In the genomic region with DNA sequence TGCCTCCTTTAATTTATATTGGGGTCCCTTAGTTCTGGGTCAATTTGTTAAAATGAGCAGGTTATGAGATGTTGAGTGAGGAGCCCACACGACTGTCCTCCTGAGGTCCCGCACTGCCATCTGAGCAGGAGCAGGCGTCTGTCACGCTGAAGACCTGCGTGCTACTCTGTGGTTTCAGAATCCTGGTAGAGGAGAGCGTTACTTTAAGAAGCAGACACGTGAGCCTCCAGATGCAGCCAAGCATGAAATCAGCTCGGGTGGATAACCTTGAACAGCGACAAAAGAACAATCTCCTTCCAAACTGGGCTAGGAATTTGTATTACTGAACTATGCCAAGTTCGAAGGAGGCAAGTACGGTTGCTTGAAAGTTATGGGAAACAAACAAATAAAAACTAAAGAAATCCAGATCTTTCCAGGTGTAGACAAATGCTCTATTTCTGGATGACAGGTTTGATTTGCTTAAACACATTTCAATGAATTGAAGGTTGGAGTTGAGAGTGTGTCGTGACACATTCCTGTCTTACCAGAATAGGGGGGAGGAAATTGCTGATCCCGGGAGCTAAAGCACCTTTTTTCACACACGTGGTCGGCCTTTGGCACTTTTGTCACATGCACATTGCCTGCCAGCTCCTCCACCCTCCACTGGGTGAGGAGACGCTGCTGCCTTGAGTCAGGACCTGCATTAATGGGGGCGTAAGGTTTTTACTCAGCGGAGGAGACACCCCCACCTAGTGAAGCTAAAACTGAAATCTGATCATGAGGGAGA, we compare ENCODE assay signal across 12 cellular contexts.
A peak's percentile ranks its signal among the peaks of the same experiment; 100 is the strongest.
DNase-seq lines count a peak whose midpoint lies in the region; ATAC-seq and TF ChIP-seq lines count a peak whose summit lies in the region.
"Had no signal": no experiment of that assay in that cellular context is flagged by ENCODE, and none has a peak within 500 bp of the region (broad histone marks: within the 10 kb centered on the region; RNA-seq: fewer than 3 reads in every experiment).

No MANE protein-coding gene starts in this region.

- H3K27me3 ChIP-seq in left lung, result no peaks in the 10 kb centered on the region
- H3K27me3 ChIP-seq: tibial nerve had no signal

- ATAC-seq in Right ventricle myocardium superior (ENCODE audit: poor library complexity) (peak; percentile 63), Right ventricle myocardium inferior (no peak), left lung (peak; percentile 33)

- H3K27ac Mint-ChIP-seq in brain, result peak overlapping the region in 4 of 5 experiments; percentile 2 to 35 (median 22)
- H3K27ac Mint-ChIP-seq in activated naive CD4-positive, alpha-beta T cell treated with anti-CD3 and anti-CD28 coated beads for 36 hours, result no peak overlapping the region
- H3K27ac Mint-ChIP-seq: IgD-negative memory B cell had no signal

- H3K4me1 ChIP-seq in left lung, result no peaks in the 10 kb centered on the region

- H3K4me3 ChIP-seq in left lung, result no peak overlapping the region
- H3K4me3 ChIP-seq: tibial nerve had no signal

- H3K36me3 Mint-ChIP-seq in brain, result no peaks in the 10 kb centered on the region
- H3K36me3 Mint-ChIP-seq in activated naive CD4-positive, alpha-beta T cell treated with anti-CD3 and anti-CD28 coated beads for 36 hours (ENCODE audit: low read depth), result no peaks in the 10 kb centered on the region
- H3K36me3 Mint-ChIP-seq: IgD-negative memory B cell had no signal

- H3K36me3 ChIP-seq in left lung, result no peaks in the 10 kb centered on the region
- H3K36me3 ChIP-seq: tibial nerve had no signal

- intact Hi-C loops in Right ventricle myocardium superior (cut with DNase I) (no loop called here), Right ventricle myocardium inferior (cut with DNase I) (no loop called here), left lung (cut with DNase I) (no loop called here)
- intact Hi-C loops in activated naive CD4-positive, alpha-beta T cell treated with anti-CD3 and anti-CD28 coated beads for 36 hours (cut with micrococcal nuclease), result no loop called here

- peak overlapping the region; percentile 49 to 62 (median 54) for H3K4me3 Mint-ChIP-seq in brain
- H3K4me3 Mint-ChIP-seq in activated naive CD4-positive, alpha-beta T cell treated with anti-CD3 and anti-CD28 coated beads for 36 hours, result no peak overlapping the region
- H3K4me3 Mint-ChIP-seq: IgD-negative memory B cell had no signal

- H3K9me3 ChIP-seq in left lung, result peaks cover 0 to 4% of the 10 kb centered on the region in 2 donors
- H3K9me3 ChIP-seq: tibial nerve had no signal

- DNase-seq in Right ventricle myocardium superior, result no peak
- DNase-seq in Right ventricle myocardium inferior (ENCODE audit: missing footprints), result no peak
- no peak for DNase-seq in left lung
- DNase-seq in HuH-7.5 (ENCODE audit: low spot score), result no peak
- no peak for DNase-seq in NCI-H1092 (lab: John Stamatoyannopoulos, UW)
- no peak for DNase-seq in DMS53 treated with DMSO at 0.1 percent for 48 hours (lab: John Stamatoyannopoulos, UW; ENCODE audit: unreplicated experiment)
- no peak for DNase-seq in activated naive CD4-positive, alpha-beta T cell treated with anti-CD3 and anti-CD28 coated beads for 36 hours
- DNase-seq: 8988T, DND-41 had no signal

- CTCF ChIA-PET in activated naive CD4-positive, alpha-beta T cell treated with anti-CD3 and anti-CD28 coated beads for 36 hours (lab: Charles Lee), result no interaction called here

- H3K9me3 Mint-ChIP-seq in brain, result no peaks in the 10 kb centered on the region
- no peaks in the 10 kb centered on the region for H3K9me3 Mint-ChIP-seq in activated naive CD4-positive, alpha-beta T cell treated with anti-CD3 and anti-CD28 coated beads for 36 hours
- H3K9me3 Mint-ChIP-seq: IgD-negative memory B cell had no signal

- H3K4me1 Mint-ChIP-seq in brain, result peaks cover 42% of the 10 kb centered on the region
- no peaks in the 10 kb centered on the region for H3K4me1 Mint-ChIP-seq in activated naive CD4-positive, alpha-beta T cell treated with anti-CD3 and anti-CD28 coated beads for 36 hours (ENCODE audit: low read depth)
- H3K4me1 Mint-ChIP-seq: IgD-negative memory B cell had no signal

- TF ChIP-seq CTCF in brain (conservative IDR thresholded peaks at IDR 0.05), result no peak
- TF ChIP-seq CTCF in left lung (IDR thresholded peaks at IDR 0.05), result no peak

- H3K27ac ChIP-seq in left lung, result no peak overlapping the region
- H3K27ac ChIP-seq: tibial nerve had no signal

- H3K27me3 Mint-ChIP-seq in brain, result peaks cover 6% of the 10 kb centered on the region
- H3K27me3 Mint-ChIP-seq in activated naive CD4-positive, alpha-beta T cell treated with anti-CD3 and anti-CD28 coated beads for 36 hours (ENCODE audit: low read depth), result no peaks in the 10 kb centered on the region
- H3K27me3 Mint-ChIP-seq: IgD-negative memory B cell had no signal
